Comparison of ENCODE assay signal across 1 cellular context in the genomic region with DNA sequence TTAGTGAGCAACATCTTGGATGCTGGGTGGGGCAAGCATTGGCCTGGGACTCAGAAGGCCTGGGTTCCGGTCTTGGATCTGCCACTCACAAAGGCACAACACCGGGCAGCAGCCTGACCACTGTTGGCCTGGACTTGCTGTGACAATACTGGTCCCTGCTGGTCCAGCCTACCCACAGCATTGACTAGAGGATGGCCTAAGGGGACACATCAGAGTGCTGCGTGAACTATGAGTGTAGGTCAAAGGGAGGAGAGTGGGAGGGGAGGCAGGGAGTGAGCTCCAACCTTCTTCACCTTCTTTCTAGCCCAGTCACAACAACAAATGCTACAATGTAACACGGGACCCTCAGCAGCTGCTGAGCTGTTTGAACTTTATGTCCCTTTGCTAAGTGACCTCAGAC.
TF ChIP-seq lines count a peak whose summit lies in the region.

No MANE protein-coding gene starts in this region.

TF ChIP-seq in HCT116, 20 proteins besides CTCF, POLR2A, EP300 and RAD21:
- TF ChIP-seq EZH2phosphoT487 (IDR thresholded peaks at IDR 0.05; ENCODE audit: borderline replicate concordance) (no peak), YY1 (IDR thresholded peaks at IDR 0.05; ENCODE audit: extremely low read depth, insufficient replicate concordance, low read depth, low read length) (no peak), EGR1 (IDR thresholded peaks at IDR 0.05; ENCODE audit: low read depth) (no peak), TCF7L2 (IDR thresholded peaks at IDR 0.05; ENCODE audit: borderline replicate concordance, extremely low read depth, insufficient read depth, insufficient read length) (no peak), JUND (IDR thresholded peaks at IDR 0.05) (no peak), ZFX (IDR thresholded peaks at IDR 0.05) (no peak), ELF1 (IDR thresholded peaks at IDR 0.05; ENCODE audit: borderline replicate concordance, low read depth) (no peak), EZH2 (IDR thresholded peaks at IDR 0.05) (no peak), SP1 (IDR thresholded peaks at IDR 0.05; ENCODE audit: low read depth) (no peak)
